In the genomic region with DNA sequence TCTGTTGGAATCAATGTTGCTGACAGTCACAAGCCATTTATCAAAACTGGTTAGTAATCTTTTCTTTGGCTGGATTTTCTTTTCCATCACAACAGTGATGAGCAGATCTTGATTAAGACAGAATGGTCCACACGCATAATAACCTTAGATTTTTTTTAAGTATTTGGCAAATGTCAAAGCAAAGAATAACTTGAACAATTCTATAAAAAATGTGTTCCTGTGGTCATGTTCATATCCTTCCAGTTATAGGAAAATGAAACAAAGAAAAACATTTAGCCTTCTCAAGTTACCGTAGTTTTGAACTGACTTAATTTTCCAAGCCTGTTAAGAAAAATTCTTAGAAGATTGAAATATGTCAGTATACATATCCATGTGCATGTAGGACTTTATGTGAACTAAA, we compare ENCODE assay signal across 2 cellular contexts.
TF ChIP-seq lines count a peak whose summit lies in the region.

No MANE protein-coding gene starts in this region.

TF ChIP-seq in SK-N-SH treated with all-trans-retinoic acid at 6 μM for 48 hours, 23 proteins besides CTCF, POLR2A, EP300 and RAD21 (continued from another document):
- TF ChIP-seq, protein P1, sequence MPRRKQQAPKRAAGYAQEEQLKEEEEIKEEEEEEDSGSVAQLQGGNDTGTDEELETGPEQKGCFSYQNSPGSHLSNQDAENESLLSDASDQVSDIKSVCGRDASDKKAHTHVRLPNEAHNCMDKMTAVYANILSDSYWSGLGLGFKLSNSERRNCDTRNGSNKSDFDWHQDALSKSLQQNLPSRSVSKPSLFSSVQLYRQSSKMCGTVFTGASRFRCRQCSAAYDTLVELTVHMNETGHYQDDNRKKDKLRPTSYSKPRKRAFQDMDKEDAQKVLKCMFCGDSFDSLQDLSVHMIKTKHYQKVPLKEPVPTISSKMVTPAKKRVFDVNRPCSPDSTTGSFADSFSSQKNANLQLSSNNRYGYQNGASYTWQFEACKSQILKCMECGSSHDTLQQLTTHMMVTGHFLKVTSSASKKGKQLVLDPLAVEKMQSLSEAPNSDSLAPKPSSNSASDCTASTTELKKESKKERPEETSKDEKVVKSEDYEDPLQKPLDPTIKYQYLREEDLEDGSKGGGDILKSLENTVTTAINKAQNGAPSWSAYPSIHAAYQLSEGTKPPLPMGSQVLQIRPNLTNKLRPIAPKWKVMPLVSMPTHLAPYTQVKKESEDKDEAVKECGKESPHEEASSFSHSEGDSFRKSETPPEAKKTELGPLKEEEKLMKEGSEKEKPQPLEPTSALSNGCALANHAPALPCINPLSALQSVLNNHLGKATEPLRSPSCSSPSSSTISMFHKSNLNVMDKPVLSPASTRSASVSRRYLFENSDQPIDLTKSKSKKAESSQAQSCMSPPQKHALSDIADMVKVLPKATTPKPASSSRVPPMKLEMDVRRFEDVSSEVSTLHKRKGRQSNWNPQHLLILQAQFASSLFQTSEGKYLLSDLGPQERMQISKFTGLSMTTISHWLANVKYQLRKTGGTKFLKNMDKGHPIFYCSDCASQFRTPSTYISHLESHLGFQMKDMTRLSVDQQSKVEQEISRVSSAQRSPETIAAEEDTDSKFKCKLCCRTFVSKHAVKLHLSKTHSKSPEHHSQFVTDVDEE (CRISPR knock-in tag; IDR thresholded peaks at IDR 0.05) = no peak
- TF ChIP-seq SNAI2 (CRISPR knock-in tag; IDR thresholded peaks at IDR 0.05) (no peak), CSDC2 (CRISPR knock-in tag; IDR thresholded peaks at IDR 0.05) (no peak), TOX (CRISPR knock-in tag; IDR thresholded peaks at IDR 0.05; ENCODE audit: borderline replicate concordance) (no peak)
- TF ChIP-seq, protein P2, sequence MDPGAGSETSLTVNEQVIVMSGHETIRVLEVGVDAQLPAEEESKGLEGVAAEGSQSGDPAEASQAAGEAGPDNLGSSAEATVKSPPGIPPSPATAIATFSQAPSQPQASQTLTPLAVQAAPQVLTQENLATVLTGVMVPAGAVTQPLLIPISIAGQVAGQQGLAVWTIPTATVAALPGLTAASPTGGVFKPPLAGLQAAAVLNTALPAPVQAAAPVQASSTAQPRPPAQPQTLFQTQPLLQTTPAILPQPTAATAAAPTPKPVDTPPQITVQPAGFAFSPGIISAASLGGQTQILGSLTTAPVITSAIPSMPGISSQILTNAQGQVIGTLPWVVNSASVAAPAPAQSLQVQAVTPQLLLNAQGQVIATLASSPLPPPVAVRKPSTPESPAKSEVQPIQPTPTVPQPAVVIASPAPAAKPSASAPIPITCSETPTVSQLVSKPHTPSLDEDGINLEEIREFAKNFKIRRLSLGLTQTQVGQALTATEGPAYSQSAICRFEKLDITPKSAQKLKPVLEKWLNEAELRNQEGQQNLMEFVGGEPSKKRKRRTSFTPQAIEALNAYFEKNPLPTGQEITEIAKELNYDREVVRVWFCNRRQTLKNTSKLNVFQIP (CRISPR knock-in tag; IDR thresholded peaks at IDR 0.05; ENCODE audit: borderline replicate concordance, low read depth) = no peak
- TF ChIP-seq, protein P3, sequence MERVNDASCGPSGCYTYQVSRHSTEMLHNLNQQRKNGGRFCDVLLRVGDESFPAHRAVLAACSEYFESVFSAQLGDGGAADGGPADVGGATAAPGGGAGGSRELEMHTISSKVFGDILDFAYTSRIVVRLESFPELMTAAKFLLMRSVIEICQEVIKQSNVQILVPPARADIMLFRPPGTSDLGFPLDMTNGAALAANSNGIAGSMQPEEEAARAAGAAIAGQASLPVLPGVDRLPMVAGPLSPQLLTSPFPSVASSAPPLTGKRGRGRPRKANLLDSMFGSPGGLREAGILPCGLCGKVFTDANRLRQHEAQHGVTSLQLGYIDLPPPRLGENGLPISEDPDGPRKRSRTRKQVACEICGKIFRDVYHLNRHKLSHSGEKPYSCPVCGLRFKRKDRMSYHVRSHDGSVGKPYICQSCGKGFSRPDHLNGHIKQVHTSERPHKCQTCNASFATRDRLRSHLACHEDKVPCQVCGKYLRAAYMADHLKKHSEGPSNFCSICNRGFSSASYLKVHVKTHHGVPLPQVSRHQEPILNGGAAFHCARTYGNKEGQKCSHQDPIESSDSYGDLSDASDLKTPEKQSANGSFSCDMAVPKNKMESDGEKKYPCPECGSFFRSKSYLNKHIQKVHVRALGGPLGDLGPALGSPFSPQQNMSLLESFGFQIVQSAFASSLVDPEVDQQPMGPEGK (CRISPR knock-in tag; IDR thresholded peaks at IDR 0.05; ENCODE audit: borderline replicate concordance) = no peak

TF ChIP-seq in SK-N-SH, 30 proteins besides CTCF, POLR2A, EP300 and RAD21 (continued from another document):
- TF ChIP-seq, protein P4, sequence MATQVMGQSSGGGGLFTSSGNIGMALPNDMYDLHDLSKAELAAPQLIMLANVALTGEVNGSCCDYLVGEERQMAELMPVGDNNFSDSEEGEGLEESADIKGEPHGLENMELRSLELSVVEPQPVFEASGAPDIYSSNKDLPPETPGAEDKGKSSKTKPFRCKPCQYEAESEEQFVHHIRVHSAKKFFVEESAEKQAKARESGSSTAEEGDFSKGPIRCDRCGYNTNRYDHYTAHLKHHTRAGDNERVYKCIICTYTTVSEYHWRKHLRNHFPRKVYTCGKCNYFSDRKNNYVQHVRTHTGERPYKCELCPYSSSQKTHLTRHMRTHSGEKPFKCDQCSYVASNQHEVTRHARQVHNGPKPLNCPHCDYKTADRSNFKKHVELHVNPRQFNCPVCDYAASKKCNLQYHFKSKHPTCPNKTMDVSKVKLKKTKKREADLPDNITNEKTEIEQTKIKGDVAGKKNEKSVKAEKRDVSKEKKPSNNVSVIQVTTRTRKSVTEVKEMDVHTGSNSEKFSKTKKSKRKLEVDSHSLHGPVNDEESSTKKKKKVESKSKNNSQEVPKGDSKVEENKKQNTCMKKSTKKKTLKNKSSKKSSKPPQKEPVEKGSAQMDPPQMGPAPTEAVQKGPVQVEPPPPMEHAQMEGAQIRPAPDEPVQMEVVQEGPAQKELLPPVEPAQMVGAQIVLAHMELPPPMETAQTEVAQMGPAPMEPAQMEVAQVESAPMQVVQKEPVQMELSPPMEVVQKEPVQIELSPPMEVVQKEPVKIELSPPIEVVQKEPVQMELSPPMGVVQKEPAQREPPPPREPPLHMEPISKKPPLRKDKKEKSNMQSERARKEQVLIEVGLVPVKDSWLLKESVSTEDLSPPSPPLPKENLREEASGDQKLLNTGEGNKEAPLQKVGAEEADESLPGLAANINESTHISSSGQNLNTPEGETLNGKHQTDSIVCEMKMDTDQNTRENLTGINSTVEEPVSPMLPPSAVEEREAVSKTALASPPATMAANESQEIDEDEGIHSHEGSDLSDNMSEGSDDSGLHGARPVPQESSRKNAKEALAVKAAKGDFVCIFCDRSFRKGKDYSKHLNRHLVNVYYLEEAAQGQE (IDR thresholded peaks at IDR 0.05; ENCODE audit: low read depth, low read length) = no peak
- TF ChIP-seq NFIC (IDR thresholded peaks at IDR 0.05; ENCODE audit: borderline replicate concordance) (no peak), RCOR1 (IDR thresholded peaks at IDR 0.05; ENCODE audit: low read length) (no peak), FOSL2 (IDR thresholded peaks at IDR 0.05; ENCODE audit: borderline replicate concordance, low read depth) (no peak), JUND (IDR thresholded peaks at IDR 0.05) (no peak), NRF1 (IDR thresholded peaks at IDR 0.05; ENCODE audit: low read depth, low read length) (no peak), YY1 (IDR thresholded peaks at IDR 0.05; ENCODE audit: low read depth) (no peak), FOXJ3 (CRISPR knock-in tag; IDR thresholded peaks at IDR 0.05) (no peak)
- TF ChIP-seq, protein P5, sequence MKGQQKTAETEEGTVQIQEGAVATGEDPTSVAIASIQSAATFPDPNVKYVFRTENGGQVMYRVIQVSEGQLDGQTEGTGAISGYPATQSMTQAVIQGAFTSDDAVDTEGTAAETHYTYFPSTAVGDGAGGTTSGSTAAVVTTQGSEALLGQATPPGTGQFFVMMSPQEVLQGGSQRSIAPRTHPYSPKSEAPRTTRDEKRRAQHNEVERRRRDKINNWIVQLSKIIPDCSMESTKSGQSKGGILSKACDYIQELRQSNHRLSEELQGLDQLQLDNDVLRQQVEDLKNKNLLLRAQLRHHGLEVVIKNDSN (IDR thresholded peaks at IDR 0.05; ENCODE audit: borderline replicate concordance, low read depth) = no peak
- TF ChIP-seq, protein P6, sequence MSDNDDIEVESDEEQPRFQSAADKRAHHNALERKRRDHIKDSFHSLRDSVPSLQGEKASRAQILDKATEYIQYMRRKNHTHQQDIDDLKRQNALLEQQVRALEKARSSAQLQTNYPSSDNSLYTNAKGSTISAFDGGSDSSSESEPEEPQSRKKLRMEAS (IDR thresholded peaks at IDR 0.05; ENCODE audit: low read depth) = no peak
